In genomic region chr16:704552-705380, GRCh38 we compare ENCODE assay signal across 1 cellular context.
TF ChIP-seq lines count a peak whose summit lies in the region.

No MANE protein-coding gene starts in this region.

TF ChIP-seq in K562, 482 proteins besides CTCF, POLR2A, EP300 and RAD21:
- TF ChIP-seq MIER1 (IDR thresholded peaks at IDR 0.05; ENCODE audit: low read depth) (0 out of 2 replicates have a peak, but pooled peaks have one; percentile 29), IRF2 (CRISPR knock-in tag; IDR thresholded peaks at IDR 0.05) (no peak), FIP1L1 (IDR thresholded peaks at IDR 0.05; ENCODE audit: low read depth, low read length, poor library complexity, severe bottlenecking) (peak; percentile 34), EHMT2 (IDR thresholded peaks at IDR 0.05) (peak; percentile 73; the same call in 1 of the 2 replicates)
- TF ChIP-seq, protein P1, sequence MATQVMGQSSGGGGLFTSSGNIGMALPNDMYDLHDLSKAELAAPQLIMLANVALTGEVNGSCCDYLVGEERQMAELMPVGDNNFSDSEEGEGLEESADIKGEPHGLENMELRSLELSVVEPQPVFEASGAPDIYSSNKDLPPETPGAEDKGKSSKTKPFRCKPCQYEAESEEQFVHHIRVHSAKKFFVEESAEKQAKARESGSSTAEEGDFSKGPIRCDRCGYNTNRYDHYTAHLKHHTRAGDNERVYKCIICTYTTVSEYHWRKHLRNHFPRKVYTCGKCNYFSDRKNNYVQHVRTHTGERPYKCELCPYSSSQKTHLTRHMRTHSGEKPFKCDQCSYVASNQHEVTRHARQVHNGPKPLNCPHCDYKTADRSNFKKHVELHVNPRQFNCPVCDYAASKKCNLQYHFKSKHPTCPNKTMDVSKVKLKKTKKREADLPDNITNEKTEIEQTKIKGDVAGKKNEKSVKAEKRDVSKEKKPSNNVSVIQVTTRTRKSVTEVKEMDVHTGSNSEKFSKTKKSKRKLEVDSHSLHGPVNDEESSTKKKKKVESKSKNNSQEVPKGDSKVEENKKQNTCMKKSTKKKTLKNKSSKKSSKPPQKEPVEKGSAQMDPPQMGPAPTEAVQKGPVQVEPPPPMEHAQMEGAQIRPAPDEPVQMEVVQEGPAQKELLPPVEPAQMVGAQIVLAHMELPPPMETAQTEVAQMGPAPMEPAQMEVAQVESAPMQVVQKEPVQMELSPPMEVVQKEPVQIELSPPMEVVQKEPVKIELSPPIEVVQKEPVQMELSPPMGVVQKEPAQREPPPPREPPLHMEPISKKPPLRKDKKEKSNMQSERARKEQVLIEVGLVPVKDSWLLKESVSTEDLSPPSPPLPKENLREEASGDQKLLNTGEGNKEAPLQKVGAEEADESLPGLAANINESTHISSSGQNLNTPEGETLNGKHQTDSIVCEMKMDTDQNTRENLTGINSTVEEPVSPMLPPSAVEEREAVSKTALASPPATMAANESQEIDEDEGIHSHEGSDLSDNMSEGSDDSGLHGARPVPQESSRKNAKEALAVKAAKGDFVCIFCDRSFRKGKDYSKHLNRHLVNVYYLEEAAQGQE (CRISPR knock-in tag; IDR thresholded peaks at IDR 0.05; ENCODE audit: low read depth): 0 out of 2 replicates have a peak, but pooled peaks have one; percentile 56
TF ChIP-seq in K562: peak in this region for 4.
